7 cellular contexts compared by ENCODE assay signal in genomic region chr19:38851622-38852230, GRCh38. TPM values are rescaled to one million over a fixed set of nuclear protein-coding genes. Genes with fewer than 3 reads are reported as not detected.
DNase-seq lines count a peak whose midpoint lies in the region; ATAC-seq and TF ChIP-seq lines count a peak whose summit lies in the region.

No MANE protein-coding gene starts in this region.

- H2AFZ ChIP-seq in IMR-90 (replicated peaks; ENCODE audit: low read length, poor library complexity) (peak overlapping the region; percentile 94), OCI-LY3 (ENCODE audit: low read depth, low read length) (no peak overlapping the region)

- H3K27me3 ChIP-seq in IMR-90 (ENCODE audit: control insufficient read depth, insufficient read depth, low read length) (no peaks in the 10 kb centered on the region), OCI-LY3 (ENCODE audit: low read depth, low read length) (no peaks in the 10 kb centered on the region)

- intact Hi-C loops in IMR-90 (cut with micrococcal nuclease) = loop anchor here (1.0 kb wide), 1 partner anchor 79 kb away; the partner anchor contains the start of genes MRPS12 and SARS2

- H3K36me3 ChIP-seq in IMR-90 (ENCODE audit: control insufficient read depth, insufficient read depth, low read length) = peaks cover 11% of the 10 kb centered on the region
- peaks cover 21% of the 10 kb centered on the region for H3K36me3 ChIP-seq in OCI-LY3 (replicated peaks; ENCODE audit: low read depth, low read length)

- H2AK9ac ChIP-seq in IMR-90 (replicated peaks; ENCODE audit: low read depth, low read length, poor library complexity) = peak overlapping the region; percentile 99

- TF ChIP-seq POLR2A in IMR-90 (IDR thresholded peaks at IDR 0.05; ENCODE audit: low read depth, low read length) = no peak; the same call in 1 of the 2 replicates

- DNase-seq in IMR-90 (peak; percentile 88), activated T-cell treated with anti-CD3 and anti-CD28 coated beads for 48 hours (ENCODE audit: low read depth) (peak; percentile 92), epithelial cell of proximal tubule (ENCODE audit: low read depth) (no peak), mucosa of gallbladder (ENCODE audit: low spot score) (peak; percentile 94)
- DNase-seq in stimulated activated CD8-positive, alpha-beta memory T cell treated with anti-CD3 and anti-CD28 coated beads, Interleukin-2, amount 100 ng/mL, for 48 hours (ENCODE audit: low read depth in 2 of 2) = peak; percentile 85 to 94

- H3K27ac ChIP-seq in IMR-90 (ENCODE audit: insufficient read depth, low read length) = peak overlapping the region; percentile 92
- peak overlapping the region; percentile 89 for H3K27ac ChIP-seq in OCI-LY3 (ENCODE audit: low read length)

- H3K9ac ChIP-seq in IMR-90 (ENCODE audit: low read depth, low read length) = peak overlapping the region; percentile 81
- H3K9ac ChIP-seq in OCI-LY3 (ENCODE audit: low read length) = peak overlapping the region; percentile 92

- H4K5ac ChIP-seq in IMR-90 (ENCODE audit: low read depth, low read length) = peak overlapping the region; percentile 5

- H2BK15ac ChIP-seq in IMR-90 (ENCODE audit: low read depth, low read length) = no peak overlapping the region; the same call in 2 of the 3 replicates

- H3K79me2 ChIP-seq in OCI-LY3 (ENCODE audit: low read length) = peaks cover 40% of the 10 kb centered on the region

- peak overlapping the region; percentile 77; the same call in 1 of the 2 replicates for H2BK120ac ChIP-seq in IMR-90 (ENCODE audit: low read depth, low read length)

- H3K56ac ChIP-seq in IMR-90 (ENCODE audit: extremely low read depth, insufficient read depth, low read length) = peak overlapping the region; percentile 74

- peak overlapping the region; percentile 77 for H3K14ac ChIP-seq in IMR-90 (replicated peaks; ENCODE audit: low read depth, low read length)

- no peak overlapping the region for H2BK20ac ChIP-seq in IMR-90 (ENCODE audit: low read depth, low read length)

- H3K9me3 ChIP-seq in IMR-90 (ENCODE audit: control insufficient read depth, insufficient read depth, low read length) (no peaks in the 10 kb centered on the region), OCI-LY3 (ENCODE audit: insufficient read depth, low read length) (peaks cover 5% of the 10 kb centered on the region; the same call in 1 of the 2 replicates)

- H3K4me3 ChIP-seq in IMR-90 (ENCODE audit: insufficient read depth, low read depth, low read length) (peak overlapping the region; percentile 57), OCI-LY3 (ENCODE audit: low read length) (peak overlapping the region; percentile 87), epithelial cell of proximal tubule (ENCODE audit: low read depth, low read length) (peak overlapping the region; percentile 88)

- TF ChIP-seq RAD21 in IMR-90 (IDR thresholded peaks at IDR 0.05; ENCODE audit: low read length) = no peak

- H3K9me1 ChIP-seq in IMR-90 (ENCODE audit: insufficient read depth, low read length) = peaks cover 9% of the 10 kb centered on the region

- TF ChIP-seq CTCF in IMR-90 (conservative IDR thresholded peaks at IDR 0.05; ENCODE audit: low read depth, low read length) (no peak), OCI-LY3 (IDR thresholded peaks at IDR 0.05; ENCODE audit: low read depth, low read length) (no peak), epithelial cell of proximal tubule (conservative IDR thresholded peaks at IDR 0.05; ENCODE audit: low read depth, low read length) (no peak)

- no TSS peak for BruUV-seq in IMR-90 (replicated peaks; lab: Mats Ljungman, UMichigan)

- peak overlapping the region; percentile 99 for H2AK5ac ChIP-seq in IMR-90 (ENCODE audit: low read depth, low read length)

- peak overlapping the region; percentile 84 for H3K4ac ChIP-seq in IMR-90 (ENCODE audit: low read depth, low read length)

- H3K4me1 ChIP-seq in IMR-90 (ENCODE audit: control insufficient read depth, insufficient read depth, low read length) (peaks cover 15% of the 10 kb centered on the region), OCI-LY3 (ENCODE audit: low read length) (peaks cover 20% of the 10 kb centered on the region)

- WGBS in IMR-90 (ENCODE audit: extremely low coverage in 2 of 2, insufficient read length in 1 of 2), 2 experiments = no CpG with 5 or more reads among the region's 67 CpGs

- H4K20me1 ChIP-seq in IMR-90 (ENCODE audit: insufficient read depth, low read length) = peaks cover 25% of the 10 kb centered on the region
- H4K20me1 ChIP-seq in OCI-LY3 (ENCODE audit: insufficient read depth, low read length) = peaks cover 21% of the 10 kb centered on the region

- dilution Hi-C loops in IMR-90 (cut with HindIII; ENCODE audit: low sequenced_read_pairs, unreplicated experiment) = no loop called here

- peak overlapping the region; percentile 85 for H2BK5ac ChIP-seq in IMR-90 (ENCODE audit: low read depth, low read length, poor library complexity, severe bottlenecking)

- peak overlapping the region; percentile 68 for H3K23ac ChIP-seq in IMR-90 (ENCODE audit: low read depth, low read length)

- ATAC-seq in GM18520 (IDR thresholded peaks at IDR 0.05; ENCODE audit: unreplicated experiment) = peak; percentile 21
- peak; percentile 45 for ATAC-seq in IMR-90 (ENCODE audit: low read depth)

- peaks cover 4 to 41% of the 10 kb centered on the region in 2 experiments; a peak in 3 of 4 replicates for H3K79me1 ChIP-seq in IMR-90 (ENCODE audit: low read depth in 1 of 2, low read length in 2 of 2)

- in situ Hi-C loops in IMR-90 (cut with MboI; ENCODE audit: low sequenced_read_pairs) = no loop called here

- POLR2A ChIA-PET in IMR-90 (lab: Charles Lee; ENCODE audit: unreplicated experiment) = no interaction called here

- peak overlapping the region; percentile 86 for H3K4me2 ChIP-seq in IMR-90 (ENCODE audit: low read depth, low read length)
- H3K4me2 ChIP-seq in OCI-LY3 (ENCODE audit: low read length) = peak overlapping the region; percentile 96

- CTCF ChIA-PET in IMR-90 (lab: Yijun Ruan, JAX) = interaction anchor here (0.6 kb wide), 1 partner anchor 18 kb away, joined by 3 read pairs; no protein-coding TSS in a partner anchor

- peak overlapping the region; percentile 88 for H4K91ac ChIP-seq in IMR-90 (ENCODE audit: insufficient read depth, low read depth, low read length)

- H4K8ac ChIP-seq in IMR-90 (ENCODE audit: low read depth in 2 of 2, low read length in 2 of 2) = peak overlapping the region; percentile 51 to 94; a peak in 3 of 4 replicates

- H3K18ac ChIP-seq in IMR-90 (ENCODE audit: low read depth, low read length) = peak overlapping the region; percentile 58; the same call in 1 of the 2 replicates

TF ChIP-seq in IMR-90, 13 proteins besides CTCF, POLR2A, EP300 and RAD21 (continues in another document):
- TF ChIP-seq MAZ (IDR thresholded peaks at IDR 0.05; ENCODE audit: borderline replicate concordance, low read depth, low read length) (peak; percentile 98), ELK1 (IDR thresholded peaks at IDR 0.05; ENCODE audit: borderline replicate concordance, low read depth, low read length) (no peak), BHLHE40 (IDR thresholded peaks at IDR 0.05; ENCODE audit: low read depth, low read length) (peak; percentile 79), NFE2L2 (IDR thresholded peaks at IDR 0.05; ENCODE audit: low read depth, low read length) (no peak), SMC3 (IDR thresholded peaks at IDR 0.05; ENCODE audit: low read depth, low read length) (no peak), USF2 (IDR thresholded peaks at IDR 0.05; ENCODE audit: low read depth, low read length) (peak; percentile 92)

RNA-seq across cellular contexts. Expression of gene HNRNPL, which starts 1.9 kb away (rescaled TPM):
- 316 and 429 TPM in 2 replicates for total RNA-seq in IMR-90 (2012; rRNA removed)
- 277 and 280 TPM in 2 replicates for polyA plus RNA-seq in IMR-90 (2012; rRNA removed)
- polyA plus RNA-seq in IMR-90 (2012; cell fraction: cytosol; rRNA removed) = 159 and 260 TPM in 2 replicates
- polyA plus RNA-seq in IMR-90 (2012; cell fraction: nucleus; rRNA removed; ENCODE audit: low replicate concordance) = 202 and 318 TPM in 2 replicates
- total RNA-seq in epithelial cell of proximal tubule = 224 and 403 TPM in 2 replicates
- total RNA-seq in mucosa of gallbladder = 284 TPM

RNA-seq across cellular contexts. Expression of gene ECH1, which starts 20.1 kb away (rescaled TPM):
- total RNA-seq in IMR-90 (2012; rRNA removed) (15.0 and 15.6 TPM in 2 replicates), epithelial cell of proximal tubule (41.2 and 45.5 TPM in 2 replicates), mucosa of gallbladder (205 TPM)
- 62.1 and 62.3 TPM in 2 replicates for polyA plus RNA-seq in IMR-90 (2012; rRNA removed)
- 91.1 and 125 TPM in 2 replicates for polyA plus RNA-seq in IMR-90 (2012; cell fraction: cytosol; rRNA removed)
- 56.4 and 61.3 TPM in 2 replicates for polyA plus RNA-seq in IMR-90 (2012; cell fraction: nucleus; rRNA removed; ENCODE audit: low replicate concordance)

RNA-seq across cellular contexts. Expression of gene RINL, which starts 26.3 kb away (rescaled TPM):
- total RNA-seq in IMR-90 (2012; rRNA removed) (0.72 and 0.83 TPM in 2 replicates), epithelial cell of proximal tubule (10.9 and 11.2 TPM in 2 replicates), mucosa of gallbladder (11.9 TPM)
- polyA plus RNA-seq in IMR-90 (2012; rRNA removed) = 1.2 and 1.9 TPM in 2 replicates
- 1.00 and 1.0 TPM in 2 replicates for polyA plus RNA-seq in IMR-90 (2012; cell fraction: cytosol; rRNA removed)
- 1.5 and 1.7 TPM in 2 replicates for polyA plus RNA-seq in IMR-90 (2012; cell fraction: nucleus; rRNA removed; ENCODE audit: low replicate concordance)

RNA-seq across cellular contexts. Expression of gene LGALS4, which starts 39.0 kb away (rescaled TPM):
- total RNA-seq in IMR-90 (2012; rRNA removed) (not detected in 2 replicates), epithelial cell of proximal tubule (not detected in 2 replicates), mucosa of gallbladder (1,935 TPM)
- polyA plus RNA-seq in IMR-90 (2012; rRNA removed) = 0.10 and 0.29 TPM in 2 replicates
- polyA plus RNA-seq in IMR-90 (2012; cell fraction: cytosol; rRNA removed) = not detected in 2 replicates
- 1.2 and 1.3 TPM in 2 replicates for polyA plus RNA-seq in IMR-90 (2012; cell fraction: nucleus; rRNA removed; ENCODE audit: low replicate concordance)

RNA-seq across cellular contexts. Expression of gene SIRT2, which starts 47.7 kb away (rescaled TPM):
- total RNA-seq in IMR-90 (2012; rRNA removed) (37.5 and 43.0 TPM in 2 replicates), epithelial cell of proximal tubule (26.1 and 43.5 TPM in 2 replicates), mucosa of gallbladder (63.0 TPM)
- 50.0 and 53.8 TPM in 2 replicates for polyA plus RNA-seq in IMR-90 (2012; rRNA removed)
- 40.9 and 52.4 TPM in 2 replicates for polyA plus RNA-seq in IMR-90 (2012; cell fraction: cytosol; rRNA removed)
- 123 and 126 TPM in 2 replicates for polyA plus RNA-seq in IMR-90 (2012; cell fraction: nucleus; rRNA removed; ENCODE audit: low replicate concordance)
